Comparison of ENCODE assay signal across 20 cellular contexts in the genomic region with DNA sequence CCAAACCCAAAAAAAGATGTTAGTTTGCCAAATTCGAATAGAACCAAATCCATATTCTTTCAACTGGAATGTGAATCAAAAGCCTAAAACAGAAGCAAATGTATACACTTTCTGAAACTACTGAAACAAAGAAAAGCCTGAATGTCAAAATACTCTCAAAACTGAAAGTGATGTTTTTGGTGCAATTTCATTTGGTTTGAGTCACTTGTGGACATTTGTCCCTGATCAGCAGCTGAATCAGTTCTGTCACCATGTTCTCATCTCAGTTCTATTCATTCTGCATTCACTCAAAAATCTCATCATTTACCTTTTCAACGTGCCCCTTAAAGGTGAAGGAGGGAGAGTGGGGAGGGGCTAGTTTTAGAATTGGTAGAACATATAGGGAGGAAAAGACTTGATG.
DNase-seq lines count a peak whose midpoint lies in the region; ATAC-seq, FAIRE-seq and TF ChIP-seq lines count a peak whose summit lies in the region.
"Had no signal": no experiment of that assay in that cellular context is flagged by ENCODE, and none has a peak within 500 bp of the region (broad histone marks: within the 10 kb centered on the region; RNA-seq: fewer than 3 reads in every experiment).

No MANE protein-coding gene starts in this region.

- ATAC-seq in HG03095 (IDR thresholded peaks at IDR 0.05; ENCODE audit: unreplicated experiment): peak; percentile 72
- ATAC-seq in GM12878: peak; percentile 70
- ATAC-seq in HG02642 (IDR thresholded peaks at IDR 0.05; ENCODE audit: poor library complexity, unreplicated experiment): no peak
- ATAC-seq: CD8-positive, alpha-beta T cell; HCT116; Panc1; T-helper 17 cell had no signal

- no peak overlapping the region for H3K27ac ChIP-seq in GM12878 (ENCODE audit: control insufficient read depth, insufficient read depth)

- BruUV-seq in GM12878 (replicated peaks; lab: Mats Ljungman, UMichigan): no TSS peak

- H3K4me2 ChIP-seq in GM12878 (ENCODE audit: control insufficient read depth, insufficient read depth): peak overlapping the region; percentile 54

- WGBS in GM12878 (ENCODE audit: insufficient coverage, insufficient replicate concordance, low lambda C conversion rate, missing lambda C conversion rate): 5% methylated on average over 2 of the region's 2 CpGs

- no peak for TF ChIP-seq POLR2A in GM12878 (IDR thresholded peaks at IDR 0.05; ENCODE audit: low read depth, low read length)

- TF ChIP-seq RAD21 in GM12878 (IDR thresholded peaks at IDR 0.05; ENCODE audit: insufficient read depth, low read depth, low read length): no peak

- no peak overlapping the region for H3K9ac ChIP-seq in GM12878 (ENCODE audit: control insufficient read depth, insufficient read depth, low read length)

- no peaks in the 10 kb centered on the region for H4K20me1 ChIP-seq in GM12878 (ENCODE audit: control insufficient read depth, insufficient read depth)

- H3K9me3 ChIP-seq in GM12878 (replicated peaks; ENCODE audit: control insufficient read depth, insufficient read depth, low read length): no peaks in the 10 kb centered on the region; the same call in 2 of the 3 replicates

- peaks cover 31% of the 10 kb centered on the region for H3K4me1 ChIP-seq in GM12878 (ENCODE audit: control insufficient read depth, insufficient read depth, low read length)

- H2AFZ ChIP-seq in GM12878 (ENCODE audit: control insufficient read depth, low read depth, low read length): no peak overlapping the region

- POLR2A ChIA-PET in GM12878 (lab: Charles Lee): no interaction called here

- no peak for TF ChIP-seq EP300 in GM12878 (IDR thresholded peaks at IDR 0.05; ENCODE audit: borderline replicate concordance in 1 of 2, control insufficient read depth in 1 of 2, low read depth in 2 of 2, low read length in 2 of 2)

- H3K4me3 ChIP-seq in GM12878: peak overlapping the region; percentile 19; the same call in 1 of the 2 replicates

- DNase-seq in GM13977 (ENCODE audit: low spot score) (peak; percentile 50), GM20000 (ENCODE audit: low spot score) (peak; percentile 53), GM12878 (ENCODE audit: low read depth, low spot score) (no peak), NCI-H128 (lab: John Stamatoyannopoulos, UW; ENCODE audit: unreplicated experiment) (no peak)
- no peak for DNase-seq in activated CD4-positive, alpha-beta T cell treated with anti-CD3 and anti-CD28 coated beads, Interleukin-2, amount 50 U/mL, for 1 hour
- DNase-seq: CD8-positive, alpha-beta T cell; DND-41; GDM1; NCI-H1694; NCI-H2107; NCI-H226; NCI-H526; SHP77 treated with DMSO at 0.1 percent for 48 hours; T-helper 17 cell had no signal

- intact Hi-C loops in GM12878 (cut with micrococcal nuclease; ENCODE audit: unreplicated experiment): no loop called here

- RAD21 ChIA-PET in GM12878 (lab: Charles Lee; ENCODE audit: unreplicated experiment): interaction anchor here (1.3 to 1.6 kb wide), 3 partner anchors 10 to 102 kb away, joined by 3 to 4 read pairs (median 3); no protein-coding TSS in a partner anchor

- peak; percentile 81 for FAIRE-seq in GM12878 (lab: Jason Lieb, UNC)
- FAIRE-seq: D721Med, HTR-8/SVneo had no signal

- H3K27me3 ChIP-seq in GM12878 (replicated peaks in 1 of 2; ENCODE audit: control insufficient read depth in 2 of 2, insufficient read depth in 2 of 2, low read length in 1 of 2): no peaks in the 10 kb centered on the region

- CTCF ChIA-PET in GM12878 (lab: Yijun Ruan, JAX): interaction anchor here (0.9 to 1.5 kb wide), 3 partner anchors 11 to 278 kb away, joined by 3 to 6 read pairs (median 3); no protein-coding TSS in a partner anchor

- TF ChIP-seq CTCF in GM13977 (IDR thresholded peaks at IDR 0.05; ENCODE audit: extremely low read depth, insufficient read depth, missing control alignments) (no peak), GM20000 (IDR thresholded peaks at IDR 0.05; ENCODE audit: extremely low read depth, missing control alignments) (no peak), GM12878 (IDR thresholded peaks at IDR 0.05 in 2 of 3, conservative IDR thresholded peaks at IDR 0.05 in 1 of 3; ENCODE audit: control insufficient read depth in 2 of 3, extremely low read depth in 1 of 3, insufficient read depth in 1 of 3, low read depth in 3 of 3, low read length in 3 of 3) (no peak)

- no peaks in the 10 kb centered on the region for H3K79me2 ChIP-seq in GM12878 (ENCODE audit: control insufficient read depth, insufficient read depth, low read length)

- in situ Hi-C loops in GM13977 (cut with MboI; ENCODE audit: low pct_unique_long_range_greater_than_20kb, low sequenced_read_pairs, unreplicated experiment) (no loop called here), GM12878 (cut with MboI) (no loop called here)

- H3K36me3 ChIP-seq in GM12878 (ENCODE audit: control insufficient read depth in 2 of 2, insufficient read depth in 2 of 2, low read length in 1 of 2): no peaks in the 10 kb centered on the region

- SMC1A ChIA-PET in GM12878 (lab: Charles Lee; ENCODE audit: uncharacterized antibody, unreplicated experiment): interaction anchor here (0.7 to 1.8 kb wide), 8 partner anchors 9 to 137 kb away, joined by 3 to 10 read pairs (median 3); no protein-coding TSS in a partner anchor

TF ChIP-seq in GM12878, 131 proteins besides CTCF, POLR2A, EP300 and RAD21:
- TF ChIP-seq GABPA (IDR thresholded peaks at IDR 0.05; ENCODE audit: low read depth) (no peak), JUNB (IDR thresholded peaks at IDR 0.05) (peak; percentile 37; the same call in 1 of the 2 replicates), NFYA (IDR thresholded peaks at IDR 0.05; ENCODE audit: borderline replicate concordance, low read depth, low read length) (no peak), RUNX3 (IDR thresholded peaks at IDR 0.05; ENCODE audit: low read length) (0 out of 2 replicates have a peak, but pooled peaks have one; percentile 20), ZNF274 (IDR thresholded peaks at IDR 0.05; ENCODE audit: insufficient read depth, insufficient read length) (no peak), CHD4 (IDR thresholded peaks at IDR 0.05) (no peak), PAX5 (IDR thresholded peaks at IDR 0.05; ENCODE audit: borderline replicate concordance, low read depth, low read length) (no peak)
- TF ChIP-seq, protein P1, sequence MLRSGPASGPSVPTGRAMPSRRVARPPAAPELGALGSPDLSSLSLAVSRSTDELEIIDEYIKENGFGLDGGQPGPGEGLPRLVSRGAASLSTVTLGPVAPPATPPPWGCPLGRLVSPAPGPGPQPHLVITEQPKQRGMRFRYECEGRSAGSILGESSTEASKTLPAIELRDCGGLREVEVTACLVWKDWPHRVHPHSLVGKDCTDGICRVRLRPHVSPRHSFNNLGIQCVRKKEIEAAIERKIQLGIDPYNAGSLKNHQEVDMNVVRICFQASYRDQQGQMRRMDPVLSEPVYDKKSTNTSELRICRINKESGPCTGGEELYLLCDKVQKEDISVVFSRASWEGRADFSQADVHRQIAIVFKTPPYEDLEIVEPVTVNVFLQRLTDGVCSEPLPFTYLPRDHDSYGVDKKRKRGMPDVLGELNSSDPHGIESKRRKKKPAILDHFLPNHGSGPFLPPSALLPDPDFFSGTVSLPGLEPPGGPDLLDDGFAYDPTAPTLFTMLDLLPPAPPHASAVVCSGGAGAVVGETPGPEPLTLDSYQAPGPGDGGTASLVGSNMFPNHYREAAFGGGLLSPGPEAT (IDR thresholded peaks at IDR 0.05; ENCODE audit: low read depth): no peak
- TF ChIP-seq, protein P2, sequence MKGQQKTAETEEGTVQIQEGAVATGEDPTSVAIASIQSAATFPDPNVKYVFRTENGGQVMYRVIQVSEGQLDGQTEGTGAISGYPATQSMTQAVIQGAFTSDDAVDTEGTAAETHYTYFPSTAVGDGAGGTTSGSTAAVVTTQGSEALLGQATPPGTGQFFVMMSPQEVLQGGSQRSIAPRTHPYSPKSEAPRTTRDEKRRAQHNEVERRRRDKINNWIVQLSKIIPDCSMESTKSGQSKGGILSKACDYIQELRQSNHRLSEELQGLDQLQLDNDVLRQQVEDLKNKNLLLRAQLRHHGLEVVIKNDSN (IDR thresholded peaks at IDR 0.05; ENCODE audit: borderline replicate concordance, extremely low read length, insufficient read depth, low read depth, low read length): no peak
- TF ChIP-seq, protein P3, sequence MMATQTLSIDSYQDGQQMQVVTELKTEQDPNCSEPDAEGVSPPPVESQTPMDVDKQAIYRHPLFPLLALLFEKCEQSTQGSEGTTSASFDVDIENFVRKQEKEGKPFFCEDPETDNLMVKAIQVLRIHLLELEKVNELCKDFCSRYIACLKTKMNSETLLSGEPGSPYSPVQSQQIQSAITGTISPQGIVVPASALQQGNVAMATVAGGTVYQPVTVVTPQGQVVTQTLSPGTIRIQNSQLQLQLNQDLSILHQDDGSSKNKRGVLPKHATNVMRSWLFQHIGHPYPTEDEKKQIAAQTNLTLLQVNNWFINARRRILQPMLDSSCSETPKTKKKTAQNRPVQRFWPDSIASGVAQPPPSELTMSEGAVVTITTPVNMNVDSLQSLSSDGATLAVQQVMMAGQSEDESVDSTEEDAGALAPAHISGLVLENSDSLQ (IDR thresholded peaks at IDR 0.05): peak; percentile 39; the same call in 1 of the 2 replicates
- TF ChIP-seq, protein P4, sequence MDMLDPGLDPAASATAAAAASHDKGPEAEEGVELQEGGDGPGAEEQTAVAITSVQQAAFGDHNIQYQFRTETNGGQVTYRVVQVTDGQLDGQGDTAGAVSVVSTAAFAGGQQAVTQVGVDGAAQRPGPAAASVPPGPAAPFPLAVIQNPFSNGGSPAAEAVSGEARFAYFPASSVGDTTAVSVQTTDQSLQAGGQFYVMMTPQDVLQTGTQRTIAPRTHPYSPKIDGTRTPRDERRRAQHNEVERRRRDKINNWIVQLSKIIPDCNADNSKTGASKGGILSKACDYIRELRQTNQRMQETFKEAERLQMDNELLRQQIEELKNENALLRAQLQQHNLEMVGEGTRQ (IDR thresholded peaks at IDR 0.05; ENCODE audit: borderline replicate concordance, low read depth, low read length): no peak

Comparison
In these comparisons a context has a peak if more than half of its experiments do, and no peak if none do; other contexts are left out.
1. DNase-seq: peak in GM13977 (single experiment) and GM20000 (single experiment); none in GM12878 (single experiment), activated CD4-positive, alpha-beta T cell treated with anti-CD3 and anti-CD28 coated beads, Interleukin-2, amount 50 U/mL, for 1 hour (single experiment) and NCI-H128 (single experiment).